10 cellular contexts compared by ENCODE assay signal in the genomic region with DNA sequence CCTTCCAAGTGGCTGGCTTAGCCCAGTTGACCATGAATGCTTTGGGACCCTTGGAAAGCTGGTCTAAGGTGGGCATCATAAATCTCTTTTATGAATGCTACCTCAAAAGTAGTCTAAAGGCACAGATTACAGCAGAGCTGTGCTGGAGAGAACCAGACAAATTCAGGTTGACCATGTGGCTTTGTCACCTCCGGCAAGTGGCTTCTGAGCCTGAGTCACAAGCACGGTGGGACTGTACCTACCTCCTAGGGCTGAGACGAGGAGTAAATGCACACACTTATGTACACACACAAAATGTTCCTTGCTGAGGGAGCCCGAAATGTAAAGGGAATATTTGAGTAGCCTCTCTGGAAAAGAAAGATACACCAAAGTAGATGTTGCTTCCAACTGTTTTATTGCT.
DNase-seq lines count a peak whose midpoint lies in the region; ATAC-seq lines count a peak whose summit lies in the region.
"Had no signal": no experiment of that assay in that cellular context is flagged by ENCODE, and none has a peak within 500 bp of the region (broad histone marks: within the 10 kb centered on the region; RNA-seq: fewer than 3 reads in every experiment).

No MANE protein-coding gene starts in this region.

- DNase-seq in activated T-cell treated with anti-CD3 and anti-CD28 coated beads, Interleukin-2, amount 50 U/mL, for 24 hours, result no peak
- DNase-seq in activated T-cell treated with anti-CD3 and anti-CD28 coated beads for 4 hours, result no peak
- DNase-seq in activated effector memory CD4-positive, alpha-beta T cell treated with anti-CD3 and anti-CD28 coated beads, Interleukin-2, amount 50 U/mL, for 16 hours, result peak; percentile 71
- DNase-seq in stimulated activated CD4-positive, alpha-beta T cell treated with anti-CD3 and anti-CD28 coated beads, TNF-alpha, amount 100 ng/mL, for 48 hours (ENCODE audit: low read depth in 3 of 3), result peak in 2 of 3 donors; percentile 33 to 47
- no peak for DNase-seq in NCI-H510A (lab: John Stamatoyannopoulos, UW)
- DNase-seq in germinal center (ENCODE audit: low spot score), result no peak

- no peaks in the 10 kb centered on the region for H3K27me3 Mint-ChIP-seq in activated T-cell treated with anti-CD3 and anti-CD28 coated beads, Interleukin-2, amount 50 U/mL, for 24 hours
- no peaks in the 10 kb centered on the region for H3K27me3 Mint-ChIP-seq in T-helper 1 cell treated with Interleukin-12 subunit alpha and Interleukin-12 subunit beta and Interleukin-4 antibody, amounts not matched to agents 30 μg/mL and 1 μg/mL, for 36 hours (ENCODE audit: low read depth)
- H3K27me3 Mint-ChIP-seq: type B pancreatic cell had no signal

- no peaks in the 10 kb centered on the region for H3K9me3 Mint-ChIP-seq in activated T-cell treated with anti-CD3 and anti-CD28 coated beads, Interleukin-2, amount 50 U/mL, for 24 hours
- no peaks in the 10 kb centered on the region for H3K9me3 Mint-ChIP-seq in T-helper 1 cell treated with Interleukin-12 subunit alpha and Interleukin-12 subunit beta and Interleukin-4 antibody, amounts not matched to agents 30 μg/mL and 1 μg/mL, for 36 hours
- H3K9me3 Mint-ChIP-seq: type B pancreatic cell had no signal

- H3K27ac Mint-ChIP-seq in activated T-cell treated with anti-CD3 and anti-CD28 coated beads, Interleukin-2, amount 50 U/mL, for 24 hours, result peak overlapping the region; percentile 81
- no peak overlapping the region for H3K27ac Mint-ChIP-seq in T-helper 1 cell treated with Interleukin-12 subunit alpha and Interleukin-12 subunit beta and Interleukin-4 antibody, amounts not matched to agents 30 μg/mL and 1 μg/mL, for 36 hours
- H3K27ac Mint-ChIP-seq: type B pancreatic cell had no signal

- ATAC-seq in HG02798 (IDR thresholded peaks at IDR 0.05; ENCODE audit: poor library complexity, unreplicated experiment), result no peak
- ATAC-seq: body of pancreas had no signal

- H3K4me3 Mint-ChIP-seq in activated T-cell treated with anti-CD3 and anti-CD28 coated beads, Interleukin-2, amount 50 U/mL, for 24 hours, result peak overlapping the region; percentile 10
- peak overlapping the region; percentile 4 for H3K4me3 Mint-ChIP-seq in T-helper 1 cell treated with Interleukin-12 subunit alpha and Interleukin-12 subunit beta and Interleukin-4 antibody, amounts not matched to agents 30 μg/mL and 1 μg/mL, for 36 hours
- H3K4me3 Mint-ChIP-seq: type B pancreatic cell had no signal

- H3K36me3 Mint-ChIP-seq in activated T-cell treated with anti-CD3 and anti-CD28 coated beads, Interleukin-2, amount 50 U/mL, for 24 hours (ENCODE audit: low read depth), result peaks cover 85% of the 10 kb centered on the region
- H3K36me3 Mint-ChIP-seq in T-helper 1 cell treated with Interleukin-12 subunit alpha and Interleukin-12 subunit beta and Interleukin-4 antibody, amounts not matched to agents 30 μg/mL and 1 μg/mL, for 36 hours (ENCODE audit: low read depth), result peaks cover 54% of the 10 kb centered on the region
- H3K36me3 Mint-ChIP-seq: type B pancreatic cell had no signal

- peaks cover 76% of the 10 kb centered on the region for H3K4me1 Mint-ChIP-seq in activated T-cell treated with anti-CD3 and anti-CD28 coated beads, Interleukin-2, amount 50 U/mL, for 24 hours (ENCODE audit: low read depth)
- peaks cover 69% of the 10 kb centered on the region for H3K4me1 Mint-ChIP-seq in T-helper 1 cell treated with Interleukin-12 subunit alpha and Interleukin-12 subunit beta and Interleukin-4 antibody, amounts not matched to agents 30 μg/mL and 1 μg/mL, for 36 hours (ENCODE audit: low read depth)

Comparison
In these comparisons a context has a peak if more than half of its experiments do, and no peak if none do; other contexts are left out.
1. DNase-seq: peak in activated effector memory CD4-positive, alpha-beta T cell treated with anti-CD3 and anti-CD28 coated beads, Interleukin-2, amount 50 U/mL, for 16 hours (single experiment) and stimulated activated CD4-positive, alpha-beta T cell treated with anti-CD3 and anti-CD28 coated beads, TNF-alpha, amount 100 ng/mL, for 48 hours (2 of 3); none in activated T-cell treated with anti-CD3 and anti-CD28 coated beads, Interleukin-2, amount 50 U/mL, for 24 hours (single experiment), activated T-cell treated with anti-CD3 and anti-CD28 coated beads for 4 hours (single experiment), NCI-H510A (single experiment) and germinal center (single experiment).